ENCODE assay signal across 12 cellular contexts in the genomic region with DNA sequence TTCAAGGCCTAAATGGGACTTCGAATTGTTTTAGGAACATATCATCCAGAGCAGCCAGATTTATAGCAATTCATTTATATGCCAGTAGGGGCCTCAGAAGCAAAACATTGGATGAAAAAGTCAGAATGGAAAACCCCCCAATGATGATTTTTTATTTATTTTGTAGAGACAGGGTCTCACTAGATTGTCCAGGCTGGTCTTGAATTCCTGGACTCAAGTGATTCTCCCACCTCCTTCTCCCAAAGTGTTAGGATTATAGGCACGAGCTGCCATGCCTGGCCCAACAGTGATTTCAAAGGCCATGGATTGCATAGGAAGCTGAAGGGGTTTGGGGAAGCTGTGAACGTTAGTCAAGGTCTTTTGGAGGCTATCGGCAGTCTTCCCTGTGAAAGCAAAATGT. TPM values are rescaled to one million over a fixed set of nuclear protein-coding genes. Genes with fewer than 3 reads are reported as not detected.
A peak's percentile ranks its signal among the peaks of the same experiment; 100 is the strongest.
DNase-seq lines count a peak whose midpoint lies in the region; ATAC-seq and TF ChIP-seq lines count a peak whose summit lies in the region.
"Had no signal": no experiment of that assay in that cellular context is flagged by ENCODE, and none has a peak within 500 bp of the region (broad histone marks: within the 10 kb centered on the region; RNA-seq: fewer than 3 reads in every experiment).

No MANE protein-coding gene starts in this region.

- H3K9me3 ChIP-seq in gastroesophageal sphincter = no peaks in the 10 kb centered on the region

- H3K27ac ChIP-seq in gastroesophageal sphincter = no peak overlapping the region

- peaks cover 20 to 26% of the 10 kb centered on the region in 2 donors for H3K4me1 Mint-ChIP-seq in natural killer cell
- H3K4me1 Mint-ChIP-seq in natural killer cell treated with Interleukin-12 subunit alpha and Interleukin-12 subunit beta and Interleukin-15 and Interleukin-18, amount 100 ng/mL, for 72 hours (ENCODE audit: low read depth in 2 of 2) = peaks cover 20 to 24% of the 10 kb centered on the region in 2 donors
- peaks cover 29 to 46% (median 42%) of the 10 kb centered on the region in 3 donors for H3K4me1 Mint-ChIP-seq in T-cell
- H3K4me1 Mint-ChIP-seq in WTC11 = peaks cover 20% of the 10 kb centered on the region
- H3K4me1 Mint-ChIP-seq in activated naive CD8-positive, alpha-beta T cell treated with anti-CD3 and anti-CD28 coated beads for 36 hours = peaks cover 18% of the 10 kb centered on the region

- H3K4me3 ChIP-seq in gastroesophageal sphincter = no peak overlapping the region

- H3K27me3 Mint-ChIP-seq in natural killer cell (ENCODE audit: low read depth in 2 of 2) (no peaks in the 10 kb centered on the region), T-cell (no peaks in the 10 kb centered on the region), WTC11 (ENCODE audit: low read depth) (peaks cover 19% of the 10 kb centered on the region)
- H3K27me3 Mint-ChIP-seq in natural killer cell treated with Interleukin-12 subunit alpha and Interleukin-12 subunit beta and Interleukin-15 and Interleukin-18, amount 100 ng/mL, for 72 hours = no peaks in the 10 kb centered on the region
- no peaks in the 10 kb centered on the region for H3K27me3 Mint-ChIP-seq in activated naive CD8-positive, alpha-beta T cell treated with anti-CD3 and anti-CD28 coated beads for 36 hours

- WGBS in gastroesophageal sphincter (ENCODE audit: low coverage in 1 of 2), 2 donors = 67 to 83% methylated on average over 3 to 4 of the region's 4 CpGs

- DNase-seq in natural killer cell (no peak), T-cell (no peak), WTC11 (ENCODE audit: low spot score) (no peak), NCI-H146 (lab: John Stamatoyannopoulos, UW) (no peak)
- DNase-seq in natural killer cell treated with Interleukin-12 subunit alpha and Interleukin-12 subunit beta and Interleukin-15 and Interleukin-18, amount 100 ng/mL, for 72 hours (ENCODE audit: low spot score) = no peak
- DNase-seq in activated naive CD8-positive, alpha-beta T cell treated with anti-CD3 and anti-CD28 coated beads for 36 hours = no peak
- DNase-seq: EL, KBM-7, left cardiac atrium had no signal

- TF ChIP-seq POLR2A in gastroesophageal sphincter (IDR thresholded peaks at IDR 0.05) = no peak

- no peaks in the 10 kb centered on the region for H3K27me3 ChIP-seq in gastroesophageal sphincter

- H3K36me3 ChIP-seq in gastroesophageal sphincter = no peaks in the 10 kb centered on the region

- ATAC-seq in natural killer cell (no peak), T-cell (replicated peaks in 1 of 4) (no peak), gastroesophageal sphincter (no peak), WTC11 (no peak), GM18519 (IDR thresholded peaks at IDR 0.05; ENCODE audit: low FRiP score, unreplicated experiment) (no peak)
- ATAC-seq in natural killer cell treated with Interleukin-12 subunit alpha and Interleukin-12 subunit beta and Interleukin-15 and Interleukin-18, amount 100 ng/mL, for 72 hours = no peak
- ATAC-seq: left cardiac atrium had no signal

- intact Hi-C loops in natural killer cell (cut with micrococcal nuclease) = no loop called here

- H3K27ac Mint-ChIP-seq in natural killer cell (peak overlapping the region; percentile 13 to 57), T-cell (peak overlapping the region; percentile 61 to 68), WTC11 (no peak overlapping the region)
- H3K27ac Mint-ChIP-seq in natural killer cell treated with Interleukin-12 subunit alpha and Interleukin-12 subunit beta and Interleukin-15 and Interleukin-18, amount 100 ng/mL, for 72 hours = peak overlapping the region in 1 of 2 donors; percentile 20
- H3K27ac Mint-ChIP-seq in activated naive CD8-positive, alpha-beta T cell treated with anti-CD3 and anti-CD28 coated beads for 36 hours = no peak overlapping the region
- H3K27ac Mint-ChIP-seq: T-helper 1 cell treated with Interleukin-12 subunit alpha and Interleukin-12 subunit beta and Interleukin-4 antibody, amounts not matched to agents 30 μg/mL and 1 μg/mL, for 36 hours had no signal

- H3K4me3 Mint-ChIP-seq in natural killer cell = no peak overlapping the region
- no peak overlapping the region for H3K4me3 Mint-ChIP-seq in natural killer cell treated with Interleukin-12 subunit alpha and Interleukin-12 subunit beta and Interleukin-15 and Interleukin-18, amount 100 ng/mL, for 72 hours
- no peak overlapping the region for H3K4me3 Mint-ChIP-seq in T-cell
- H3K4me3 Mint-ChIP-seq in WTC11 = no peak overlapping the region
- H3K4me3 Mint-ChIP-seq in activated naive CD8-positive, alpha-beta T cell treated with anti-CD3 and anti-CD28 coated beads for 36 hours = no peak overlapping the region
- H3K4me3 Mint-ChIP-seq: T-helper 1 cell treated with Interleukin-12 subunit alpha and Interleukin-12 subunit beta and Interleukin-4 antibody, amounts not matched to agents 30 μg/mL and 1 μg/mL, for 36 hours had no signal

- peaks cover 0 to 21% (median 8%) of the 10 kb centered on the region in 3 donors for H3K4me1 ChIP-seq in gastroesophageal sphincter

- POLR2A ChIA-PET in T-cell (lab: Charles Lee) (interaction anchor here in 1 of 2 donors (0.6 kb wide), 1 partner anchor 28 kb away, joined by 3 read pairs; no protein-coding TSS in a partner anchor), WTC11 (lab: Charles Lee) (no interaction called here)

- CTCF ChIA-PET in T-cell (lab: Charles Lee) (interaction anchor here (0.7 to 0.9 kb wide), 5 partner anchors 10 to 1280 kb away, joined by 3 to 4 read pairs (median 3); no protein-coding TSS in a partner anchor), WTC11 (lab: Charles Lee) (interaction anchor here (1.0 to 3.1 kb wide), 3 partner anchors 8 to 22 kb away, joined by 3 to 21 read pairs (median 3); partner anchors contain the start of gene MCFD2)

- H3K9me3 Mint-ChIP-seq in natural killer cell = no peaks in the 10 kb centered on the region
- H3K9me3 Mint-ChIP-seq in natural killer cell treated with Interleukin-12 subunit alpha and Interleukin-12 subunit beta and Interleukin-15 and Interleukin-18, amount 100 ng/mL, for 72 hours = no peaks in the 10 kb centered on the region
- H3K9me3 Mint-ChIP-seq in T-cell = no peaks in the 10 kb centered on the region
- H3K9me3 Mint-ChIP-seq in WTC11 = no peaks in the 10 kb centered on the region
- H3K9me3 Mint-ChIP-seq in activated naive CD8-positive, alpha-beta T cell treated with anti-CD3 and anti-CD28 coated beads for 36 hours = no peaks in the 10 kb centered on the region
- H3K9me3 Mint-ChIP-seq: T-helper 1 cell treated with Interleukin-12 subunit alpha and Interleukin-12 subunit beta and Interleukin-4 antibody, amounts not matched to agents 30 μg/mL and 1 μg/mL, for 36 hours had no signal

- TF ChIP-seq CTCF in natural killer cell (IDR thresholded peaks at IDR 0.05) (peak; percentile 37), gastroesophageal sphincter (IDR thresholded peaks at IDR 0.05) (peak in 3 of 4 experiments; percentile 28 to 33 (median 30)), WTC11 (IDR thresholded peaks at IDR 0.05) (no peak)

- no peak for TF ChIP-seq EP300 in gastroesophageal sphincter (IDR thresholded peaks at IDR 0.05)

- H3K36me3 Mint-ChIP-seq in natural killer cell (no peaks in the 10 kb centered on the region), T-cell (peaks cover 4% of the 10 kb centered on the region), WTC11 (no peaks in the 10 kb centered on the region)
- no peaks in the 10 kb centered on the region for H3K36me3 Mint-ChIP-seq in natural killer cell treated with Interleukin-12 subunit alpha and Interleukin-12 subunit beta and Interleukin-15 and Interleukin-18, amount 100 ng/mL, for 72 hours
- peaks cover 8% of the 10 kb centered on the region for H3K36me3 Mint-ChIP-seq in activated naive CD8-positive, alpha-beta T cell treated with anti-CD3 and anti-CD28 coated beads for 36 hours

TF ChIP-seq in WTC11, 78 proteins besides CTCF, POLR2A, EP300 and RAD21:
- TF ChIP-seq NR2C2 (CRISPR knock-in tag; IDR thresholded peaks at IDR 0.05) = no peak
- TF ChIP-seq SOX15 (CRISPR knock-in tag; IDR thresholded peaks at IDR 0.05) = no peak
- no peak for TF ChIP-seq GTF2I (CRISPR knock-in tag; conservative IDR thresholded peaks at IDR 0.05)
- no peak for TF ChIP-seq SMAD3 (CRISPR knock-in tag; IDR thresholded peaks at IDR 0.05; ENCODE audit: borderline replicate concordance)
- TF ChIP-seq ESRRA (CRISPR knock-in tag; IDR thresholded peaks at IDR 0.05; ENCODE audit: borderline replicate concordance) = no peak
- TF ChIP-seq CREM (CRISPR knock-in tag; IDR thresholded peaks at IDR 0.05) = no peak
- TF ChIP-seq ZNF423 (CRISPR knock-in tag; IDR thresholded peaks at IDR 0.05) = no peak
- TF ChIP-seq MYBL2 (CRISPR knock-in tag; IDR thresholded peaks at IDR 0.05) = no peak
- TF ChIP-seq ZNF138 (CRISPR knock-in tag; conservative IDR thresholded peaks at IDR 0.05) = no peak
- TF ChIP-seq JAZF1 (CRISPR knock-in tag; IDR thresholded peaks at IDR 0.05) = no peak

RNA-seq across cellular contexts. Expression of gene TTC7A, which starts 3.6 kb away (rescaled TPM):
- total RNA-seq in natural killer cell (10 to 100 TPM; 27.2 to 41.4 (median 35.6) TPM), T-cell (10 to 100 TPM; 38.9 to 52.6 (median 43.7) TPM), gastroesophageal sphincter (10 to 100 TPM; 21.6 to 29.1 (median 24.4) TPM), WTC11 (2021) (12.3 to 17.4 TPM (median 12.8 TPM) in 3 replicates)
- 10 to 100 TPM; 52.5 to 68.6 TPM for total RNA-seq in natural killer cell treated with Interleukin-12 subunit alpha and Interleukin-12 subunit beta and Interleukin-15 and Interleukin-18, amount 100 ng/mL, for 72 hours
- total RNA-seq in activated naive CD8-positive, alpha-beta T cell treated with anti-CD3 and anti-CD28 coated beads for 36 hours = 10 to 100 TPM; 55.0 to 56.6 TPM

RNA-seq across cellular contexts. Expression of gene MCFD2, which starts 21.9 kb away (rescaled TPM):
- 10 to 100 TPM; 24.5 to 38.4 (median 34.8) TPM for total RNA-seq in natural killer cell
- total RNA-seq in natural killer cell treated with Interleukin-12 subunit alpha and Interleukin-12 subunit beta and Interleukin-15 and Interleukin-18, amount 100 ng/mL, for 72 hours = 10 to 100 TPM; 38.4 to 45.1 TPM
- total RNA-seq in T-cell = 10 to 100 TPM; 30.8 to 44.0 (median 35.2) TPM
- 10 to 100 TPM; 81.7 to 89.5 (median 85.4) TPM for total RNA-seq in gastroesophageal sphincter
- 61.7 to 68.1 TPM (median 62.0 TPM) in 3 replicates for total RNA-seq in WTC11 (2021)
- total RNA-seq in activated naive CD8-positive, alpha-beta T cell treated with anti-CD3 and anti-CD28 coated beads for 36 hours = 10 to 100 TPM; 41.2 to 42.3 TPM

Comparison
In these comparisons a context has a peak if more than half of its experiments do, and no peak if none do; other contexts are left out.
1. H3K27ac Mint-ChIP-seq: peak in natural killer cell (2 of 2) and T-cell (2 of 2); none in WTC11 (single experiment) and activated naive CD8-positive, alpha-beta T cell treated with anti-CD3 and anti-CD28 coated beads for 36 hours (single experiment).